11 cellular contexts compared by ENCODE assay signal in the genomic region with DNA sequence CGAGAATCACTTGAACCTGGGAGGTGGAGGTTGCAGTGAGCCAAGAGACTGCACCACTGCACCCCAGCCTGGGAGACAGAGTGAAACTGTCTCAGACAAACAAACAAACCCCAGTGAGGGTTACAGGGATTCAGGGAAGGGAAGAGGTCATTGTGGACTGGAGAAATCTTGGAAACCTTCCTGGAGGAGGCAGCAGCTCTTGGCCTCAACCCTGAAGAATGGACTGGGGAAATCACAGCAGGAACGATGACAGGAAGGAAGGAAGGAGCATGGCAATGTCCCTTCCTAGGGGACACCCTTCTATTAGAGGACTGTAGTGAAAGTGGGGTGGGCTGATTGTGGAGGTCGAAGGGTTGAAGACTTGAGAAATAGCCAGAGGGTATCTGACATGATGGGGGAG.
"Had no signal": no experiment of that assay in that cellular context is flagged by ENCODE, and none has a peak within 500 bp of the region (broad histone marks: within the 10 kb centered on the region; RNA-seq: fewer than 3 reads in every experiment).

No MANE protein-coding gene starts in this region.

- H3K4me3 Mint-ChIP-seq: activated CD4-positive, alpha-beta T cell treated with anti-CD3 and anti-CD28 coated beads, Interleukin-2, amount 10 ng/mL, durations not matched to agents 7 days and 5 days; activated naive CD4-positive, alpha-beta T cell treated with anti-CD3 and anti-CD28 coated beads for 36 hours; T-cell had no signal

- H3K27ac ChIP-seq: neutrophil, right atrium auricular region, SK-N-MC had no signal

- H3K27ac Mint-ChIP-seq: activated CD4-positive, alpha-beta T cell treated with anti-CD3 and anti-CD28 coated beads, Interleukin-2, amount 10 ng/mL, durations not matched to agents 7 days and 5 days; activated naive CD4-positive, alpha-beta T cell treated with anti-CD3 and anti-CD28 coated beads for 36 hours had no signal

- H3K4me3 ChIP-seq: right atrium auricular region, SK-N-MC had no signal

- H3K9me3 ChIP-seq: neutrophil, right atrium auricular region had no signal

- ATAC-seq: T-cell had no signal

- H3K9me3 Mint-ChIP-seq: activated CD4-positive, alpha-beta T cell treated with anti-CD3 and anti-CD28 coated beads, Interleukin-2, amount 10 ng/mL, durations not matched to agents 7 days and 5 days; activated naive CD4-positive, alpha-beta T cell treated with anti-CD3 and anti-CD28 coated beads for 36 hours; T-cell had no signal

- H3K27me3 ChIP-seq: neutrophil, right atrium auricular region had no signal

- DNase-seq: activated CD4-positive, alpha-beta T cell treated with anti-CD3 and anti-CD28 coated beads, Interleukin-2, amount 10 ng/mL, durations not matched to agents 7 days and 5 days; activated naive CD4-positive, alpha-beta T cell treated with anti-CD3 and anti-CD28 coated beads for 36 hours; amygdala; hypothalamus; kidney glomerular epithelial cell; small intestine; substantia nigra; T-cell had no signal

- H3K27me3 Mint-ChIP-seq: activated CD4-positive, alpha-beta T cell treated with anti-CD3 and anti-CD28 coated beads, Interleukin-2, amount 10 ng/mL, durations not matched to agents 7 days and 5 days; T-cell had no signal
